11 cellular contexts compared by ENCODE assay signal in genomic region chr1:26724938-26725337, GRCh38. TPM values are rescaled to one million over a fixed set of nuclear protein-coding genes. Genes with fewer than 3 reads are reported as not detected.
DNase-seq lines count a peak whose midpoint lies in the region; ATAC-seq and TF ChIP-seq lines count a peak whose summit lies in the region.
"Had no signal": no experiment of that assay in that cellular context is flagged by ENCODE, and none has a peak within 500 bp of the region (broad histone marks: within the 10 kb centered on the region; RNA-seq: fewer than 3 reads in every experiment).

No MANE protein-coding gene starts in this region.

- CTCF ChIA-PET in activated CD4-positive, alpha-beta T cell treated with anti-CD3 and anti-CD28 coated beads for 36 hours (lab: Charles Lee), result interaction anchor here (0.5 to 2.6 kb wide), 8 partner anchors 8 to 515 kb away, joined by 3 to 14 read pairs (median 3); partner anchors contain the start of gene PIGV
- CTCF ChIA-PET in OCI-LY7 (lab: Charles Lee; ENCODE audit: unreplicated experiment), result no interaction called here

- H3K4me3 ChIP-seq in OCI-LY7 (ENCODE audit: low read depth, low read length, poor library complexity, severe bottlenecking), result no peak overlapping the region
- no peak overlapping the region for H3K4me3 ChIP-seq in osteoblast (ENCODE audit: insufficient read depth, low read length)
- H3K4me3 ChIP-seq: upper lobe of left lung had no signal

- peaks cover 98% of the 10 kb centered on the region for H3K4me1 Mint-ChIP-seq in activated CD4-positive, alpha-beta T cell treated with anti-CD3 and anti-CD28 coated beads for 36 hours
- peaks cover 61% of the 10 kb centered on the region for H3K4me1 Mint-ChIP-seq in glutamatergic neuron (ENCODE audit: low read depth, unreplicated experiment)

- peaks cover 28% of the 10 kb centered on the region for H3K36me3 Mint-ChIP-seq in activated CD4-positive, alpha-beta T cell treated with anti-CD3 and anti-CD28 coated beads for 36 hours (ENCODE audit: low read depth)
- no peaks in the 10 kb centered on the region for H3K36me3 Mint-ChIP-seq in glutamatergic neuron (ENCODE audit: unreplicated experiment)

- POLR2A ChIA-PET in activated CD4-positive, alpha-beta T cell treated with anti-CD3 and anti-CD28 coated beads for 36 hours (lab: Charles Lee), result interaction anchor here (0.7 to 2.3 kb wide), 2 partner anchors 26 to 32 kb away, joined by 4 to 10 read pairs; no protein-coding TSS in a partner anchor
- POLR2A ChIA-PET in OCI-LY7 (lab: Charles Lee), result interaction anchor here (1.0 to 2.2 kb wide), 3 partner anchors 26 to 135 kb away, joined by 3 to 6 read pairs (median 3); no protein-coding TSS in a partner anchor

- no peak overlapping the region for H3K4me3 Mint-ChIP-seq in activated CD4-positive, alpha-beta T cell treated with anti-CD3 and anti-CD28 coated beads for 36 hours
- H3K4me3 Mint-ChIP-seq in glutamatergic neuron (ENCODE audit: unreplicated experiment), result peak overlapping the region; percentile 76

- peaks cover 45% of the 10 kb centered on the region for H3K36me3 ChIP-seq in OCI-LY7 (ENCODE audit: insufficient read depth, low read length)
- peaks cover 11% of the 10 kb centered on the region for H3K36me3 ChIP-seq in osteoblast (ENCODE audit: insufficient read depth, low read length)

- H3K27me3 Mint-ChIP-seq in activated CD4-positive, alpha-beta T cell treated with anti-CD3 and anti-CD28 coated beads for 36 hours, result no peaks in the 10 kb centered on the region
- H3K27me3 Mint-ChIP-seq in glutamatergic neuron (ENCODE audit: unreplicated experiment), result peaks cover 3% of the 10 kb centered on the region

- intact Hi-C loops in activated CD4-positive, alpha-beta T cell treated with anti-CD3 and anti-CD28 coated beads for 36 hours (cut with DNase I, micrococcal nuclease), result no loop called here
- intact Hi-C loops in OCI-LY7 (cut with micrococcal nuclease; ENCODE audit: unreplicated experiment), result loop anchor here (2.0 kb wide), 1 partner anchor 28 kb away; the partner anchor contains the start of gene ARID1A

- H3K9me3 ChIP-seq in OCI-LY7 (ENCODE audit: low read length), result no peaks in the 10 kb centered on the region
- H3K9me3 ChIP-seq in osteoblast (ENCODE audit: low read depth, low read length), result no peaks in the 10 kb centered on the region
- H3K9me3 ChIP-seq: upper lobe of left lung had no signal

- DNase-seq in activated CD4-positive, alpha-beta T cell treated with anti-CD3 and anti-CD28 coated beads for 36 hours, result no peak
- DNase-seq in activated CD4-positive, alpha-beta T cell treated with anti-CD3 and anti-CD28 coated beads for 1 hour, result no peak
- DNase-seq in OCI-LY7 (ENCODE audit: low spot score), result no peak
- DNase-seq in glutamatergic neuron, result no peak
- no peak for DNase-seq in osteoblast (ENCODE audit: insufficient read length, low spot score, missing footprints)
- DNase-seq in NCI-H748 treated with DMSO at 0.1 percent for 48 hours (lab: John Stamatoyannopoulos, UW), result no peak
- DNase-seq in NCI-H82 treated with DMSO at 0.1 percent for 48 hours (lab: John Stamatoyannopoulos, UW; ENCODE audit: unreplicated experiment), result no peak
- DNase-seq in stimulated activated CD4-positive, alpha-beta T cell treated with anti-CD3 and anti-CD28 coated beads, Interleukin-4, amount 100 ng/mL, for 24 hours, result no peak
- DNase-seq: DMS79, NCI-H2107, upper lobe of left lung had no signal

- no TSS peak for BruUV-seq in OCI-LY7 (replicated peaks; lab: Mats Ljungman, UMichigan)

- H3K9me2 ChIP-seq in OCI-LY7 (ENCODE audit: insufficient read depth, low read length), result no peaks in the 10 kb centered on the region

- H3K27me3 ChIP-seq in osteoblast (ENCODE audit: insufficient read depth, low read length), result no peaks in the 10 kb centered on the region
- H3K27me3 ChIP-seq: upper lobe of left lung had no signal

- TF ChIP-seq CTCF in OCI-LY7 (conservative IDR thresholded peaks at IDR 0.05; ENCODE audit: low read length) (no peak), glutamatergic neuron (IDR thresholded peaks at IDR 0.05; ENCODE audit: partially characterized antibody, unreplicated experiment) (no peak), osteoblast (IDR thresholded peaks at IDR 0.05; ENCODE audit: extremely low read depth, low read depth, low read length) (no peak)

- H4K20me1 ChIP-seq in OCI-LY7 (ENCODE audit: insufficient read depth, low read length) (peaks cover 39% of the 10 kb centered on the region), osteoblast (ENCODE audit: insufficient read depth, low read length) (peaks cover 98% of the 10 kb centered on the region)

- H3K79me2 ChIP-seq in OCI-LY7 (ENCODE audit: insufficient read depth, low read depth, low read length) (peaks cover 100% of the 10 kb centered on the region), osteoblast (ENCODE audit: insufficient read depth, low read length) (peaks cover 100% of the 10 kb centered on the region)

- no peak overlapping the region for H2AFZ ChIP-seq in OCI-LY7 (ENCODE audit: low read length)
- no peak overlapping the region for H2AFZ ChIP-seq in osteoblast (ENCODE audit: low read length)

- peaks cover 52% of the 10 kb centered on the region for H3K4me1 ChIP-seq in OCI-LY7 (ENCODE audit: insufficient read depth, low read length, poor library complexity, severe bottlenecking)
- H3K4me1 ChIP-seq in osteoblast (ENCODE audit: insufficient read depth, low read length), result peaks cover 47% of the 10 kb centered on the region

- peak overlapping the region; percentile 69 for H3K4me2 ChIP-seq in OCI-LY7 (ENCODE audit: low read length)
- no peak overlapping the region for H3K4me2 ChIP-seq in osteoblast (ENCODE audit: insufficient read depth, low read length)

- ATAC-seq in activated CD4-positive, alpha-beta T cell treated with anti-CD3 and anti-CD28 coated beads for 36 hours, result no peak

- H3K9me3 Mint-ChIP-seq in activated CD4-positive, alpha-beta T cell treated with anti-CD3 and anti-CD28 coated beads for 36 hours (ENCODE audit: low read depth), result no peaks in the 10 kb centered on the region
- H3K9me3 Mint-ChIP-seq in glutamatergic neuron (ENCODE audit: unreplicated experiment), result peaks cover 11% of the 10 kb centered on the region

- peak overlapping the region; percentile 29 for H3K27ac ChIP-seq in OCI-LY7 (ENCODE audit: low read depth, low read length, poor library complexity, severe bottlenecking)
- peak overlapping the region; percentile 53 for H3K27ac ChIP-seq in osteoblast (ENCODE audit: low read depth, low read length)

- H3K27ac Mint-ChIP-seq in activated CD4-positive, alpha-beta T cell treated with anti-CD3 and anti-CD28 coated beads for 36 hours, result peak overlapping the region; percentile 56
- peak overlapping the region; percentile 97 for H3K27ac Mint-ChIP-seq in glutamatergic neuron (ENCODE audit: unreplicated experiment)

RNA-seq across cellular contexts. Expression of gene ARID1A, which starts 29.1 kb away (rescaled TPM):
- 100 to 1,000 TPM in 1 of 2 experiments, 10 to 100 TPM in 1; 73.1 to 112 TPM for total RNA-seq in activated CD4-positive, alpha-beta T cell treated with anti-CD3 and anti-CD28 coated beads for 36 hours
- total RNA-seq in OCI-LY7 (2014; rRNA removed; shearing (Covaris generic)), result 51.8 and 55.2 TPM in 2 replicates
- total RNA-seq in OCI-LY7 (2022), result 123 and 128 TPM in 2 replicates
- 187 TPM for total RNA-seq in glutamatergic neuron (ENCODE audit: unreplicated experiment)
- 22.8 and 23.6 TPM in 2 replicates for total RNA-seq in osteoblast
